ENCODE assay signal across 8 cellular contexts in the genomic region with DNA sequence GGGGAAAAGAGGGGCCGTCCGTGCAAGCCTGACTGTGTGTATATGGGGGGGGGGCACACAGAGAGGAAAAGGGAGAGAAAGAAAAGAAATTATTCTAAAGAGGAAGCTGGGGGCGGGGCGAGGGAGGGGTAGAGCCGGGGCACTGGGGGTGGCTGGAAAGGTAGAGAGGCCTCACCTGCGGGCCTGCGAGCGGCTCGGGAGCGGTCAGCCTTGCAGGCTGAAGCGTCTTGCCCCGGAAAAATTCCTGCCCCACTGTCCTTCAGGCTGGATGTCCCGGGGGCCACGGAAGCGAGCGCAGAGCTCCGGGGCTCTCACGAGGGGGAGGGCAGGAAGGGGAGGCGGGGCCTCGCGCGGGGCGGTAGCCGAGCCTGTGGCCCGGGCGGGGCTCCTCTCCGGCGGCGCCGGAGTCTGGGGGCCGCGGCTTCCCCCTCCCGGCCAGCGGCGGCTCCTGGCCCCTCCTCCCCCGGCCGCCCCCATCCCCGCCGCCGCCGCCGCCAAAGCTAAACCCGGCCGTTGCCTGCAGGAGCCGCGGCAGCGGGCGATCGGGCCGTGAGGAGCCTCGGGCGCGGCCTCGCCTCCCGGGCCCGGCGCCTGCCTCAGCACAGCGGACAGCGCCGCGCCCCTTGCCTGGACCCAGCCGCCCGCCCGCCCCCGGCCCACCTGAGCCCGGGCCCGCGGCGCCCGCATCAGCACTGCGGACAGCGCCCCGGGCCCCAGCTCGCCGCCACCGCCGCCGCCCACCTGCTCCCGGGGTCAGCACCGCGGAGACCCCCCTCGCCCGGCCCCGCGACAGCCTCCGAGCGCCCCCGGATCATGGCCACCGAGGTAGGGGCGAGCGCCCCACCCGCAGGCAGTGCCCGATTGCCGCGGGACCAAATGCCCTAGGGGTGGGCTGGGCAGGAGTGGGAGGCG. TPM values are rescaled to one million over a fixed set of nuclear protein-coding genes. Genes with fewer than 3 reads are reported as not detected.
DNase-seq lines count a peak whose midpoint lies in the region; ATAC-seq and TF ChIP-seq lines count a peak whose summit lies in the region.

A gene (plus strand): TSS at position 353 of the 912 bp plus-strand sequence. CDS start 461 bp downstream, at position 814.

- H3K27ac ChIP-seq in colonic mucosa (no peak within 1 kb of the TSS), lower lobe of right lung (no peak within 1 kb of the TSS)

- H3K4me3 ChIP-seq in colonic mucosa (peak within 1 kb of the TSS; percentile 50), lower lobe of right lung (peak within 1 kb of the TSS; percentile 56)

- H3K9me3 ChIP-seq in colonic mucosa = no peaks in the 10 kb centered on the region
- H3K9me3 ChIP-seq in lower lobe of right lung = no peaks in the 10 kb centered on the region

- intact Hi-C loops in colonic mucosa (cut with DNase I) = no loop called here
- intact Hi-C loops in lower lobe of right lung (cut with DNase I) = no loop called here

- no peak within 1 kb of the TSS for H3K9ac ChIP-seq in colonic mucosa (ENCODE audit: low read depth in 2 of 2, low read length in 2 of 2)

- DNase-seq in NCI-H2081 (lab: John Stamatoyannopoulos, UW) = peak; percentile 20 to 35
- DNase-seq in NCI-H2081 treated with DMSO at 0.1 percent for 48 hours (lab: John Stamatoyannopoulos, UW) = no peak
- peak; percentile 32 for DNase-seq in LoVo (ENCODE audit: low spot score)
- peak; percentile 41 for DNase-seq in activated CD4-positive, alpha-beta T cell treated with anti-CD3 and anti-CD28 coated beads for 1 hour
- peak; percentile 43 for DNase-seq in colonic mucosa
- peak; percentile 61 for DNase-seq in lower lobe of right lung
- peak; percentile 34 to 37 for DNase-seq in stimulated activated CD8-positive, alpha-beta memory T cell treated with anti-CD3 and anti-CD28 coated beads, Interleukin-15, amount 100 ng/mL, for 48 hours (ENCODE audit: low read depth in 2 of 2)
- DNase-seq in T1000 (lab: John Stamatoyannopoulos, UW) = no peak

- H3K27me3 ChIP-seq in colonic mucosa = peaks cover 4% of the 10 kb centered on the region
- H3K27me3 ChIP-seq in lower lobe of right lung (ENCODE audit: low read depth) = peaks cover 24% of the 10 kb centered on the region

- peak; percentile 87 to 88 for ATAC-seq in lower lobe of right lung

- H3K4me1 ChIP-seq in colonic mucosa (no peaks in the 10 kb centered on the region), lower lobe of right lung (peaks cover 5% of the 10 kb centered on the region)

- TF ChIP-seq CTCF in colonic mucosa (IDR thresholded peaks at IDR 0.05) (no peak), lower lobe of right lung (IDR thresholded peaks at IDR 0.05) (no peak)

- H3K36me3 ChIP-seq in colonic mucosa (no peaks in the 10 kb centered on the region), lower lobe of right lung (no peaks in the 10 kb centered on the region)

RNA-seq across cellular contexts. Expression of the gene that starts here (rescaled TPM):
- under 1 TPM; 0.22 to 0.72 TPM for total RNA-seq in colonic mucosa
- 1.0 TPM for total RNA-seq in lower lobe of right lung

Comparison
In these comparisons a context has a peak if more than half of its experiments do, and no peak if none do; other contexts are left out.
1. DNase-seq: peak in NCI-H2081 (2 of 2), LoVo (single experiment), activated CD4-positive, alpha-beta T cell treated with anti-CD3 and anti-CD28 coated beads for 1 hour (single experiment), lower lobe of right lung (single experiment) and stimulated activated CD8-positive, alpha-beta memory T cell treated with anti-CD3 and anti-CD28 coated beads, Interleukin-15, amount 100 ng/mL, for 48 hours (2 of 2); none in NCI-H2081 treated with DMSO at 0.1 percent for 48 hours (single experiment) and T1000 (single experiment).
2. Peak in DNase-seq and H3K4me3 ChIP-seq in colonic mucosa; RNA of the gene not detected or under 1 TPM.